Comparison of ENCODE assay signal across 30 cellular contexts in the genomic region with DNA sequence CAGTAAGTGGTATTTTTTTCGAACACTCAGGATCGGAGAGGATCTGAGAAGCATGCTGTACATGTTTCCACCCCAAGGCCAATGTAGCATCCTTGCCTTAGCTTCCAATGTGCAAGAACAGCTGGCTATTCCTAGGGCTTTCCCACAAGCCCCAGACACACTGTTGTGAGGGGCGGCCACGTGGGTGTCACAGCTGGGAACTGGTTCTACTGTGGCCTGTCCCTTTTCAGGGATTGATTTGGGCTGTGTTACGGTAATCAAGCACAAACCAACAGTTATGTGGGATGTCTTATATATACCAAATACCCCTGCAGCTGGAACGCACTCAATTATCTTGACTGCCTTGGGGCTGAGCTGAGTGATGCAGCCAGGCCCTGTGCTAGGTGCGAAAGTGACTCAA.
"Had no signal": no experiment of that assay in that cellular context is flagged by ENCODE, and none has a peak within 500 bp of the region (broad histone marks: within the 10 kb centered on the region; RNA-seq: fewer than 3 reads in every experiment).

No MANE protein-coding gene starts in this region.

- H3K4me1 ChIP-seq: pancreas, prostate gland had no signal

- H3K27me3 Mint-ChIP-seq: activated T-cell treated with anti-CD3 and anti-CD28 coated beads, Interleukin-2, amount 50 U/mL, for 24 hours; brain had no signal

- H3K4me3 ChIP-seq: ascending aorta, cardiac muscle cell, coronary artery, dorsolateral prefrontal cortex, gastrocnemius medialis, left lung, lower lobe of right lung, mucosa of descending colon, pancreas, prostate gland, spleen, stomach, thyroid gland, upper lobe of left lung, vagina had no signal

- H3K36me3 Mint-ChIP-seq: brain had no signal

- H3K27me3 ChIP-seq: ascending aorta, cardiac muscle cell, gastrocnemius medialis, left lung, pancreas, spleen, stomach, thyroid gland, upper lobe of left lung, vagina had no signal

- H3K9me3 ChIP-seq: ascending aorta, gastrocnemius medialis, left lung, lower lobe of right lung, mucosa of descending colon, pancreas, prostate gland, spleen, stomach, thyroid gland, upper lobe of left lung, vagina had no signal

- DNase-seq: activated CD4-positive, alpha-beta memory T cell treated with anti-CD3 and anti-CD28 coated beads, Interleukin-2, amount 10 ng/mL, durations not matched to agents 7 days and 5 days; activated CD4-positive, alpha-beta T cell treated with anti-CD3 and anti-CD28 coated beads, Interleukin-2, amount 10 ng/mL, durations not matched to agents 7 days and 5 days; activated CD4-positive, CD25-positive, alpha-beta regulatory T cell treated with anti-CD3 and anti-CD28 coated beads, Interleukin-2, amount 50 U/mL, for 72 hours; activated CD8-positive, alpha-beta memory T cell treated with anti-CD3 and anti-CD28 coated beads, Interleukin-2, amount 50 U/mL, for 48 hours; activated gamma-delta T cell; activated naive CD4-positive, alpha-beta T cell treated with anti-CD3 and anti-CD28 coated beads, Interleukin-2, amount 10 ng/mL, durations not matched to agents 7 days and 5 days; activated naive CD8-positive, alpha-beta T cell treated with anti-CD3 and anti-CD28 coated beads, Interleukin-2, amount 10 ng/mL, durations not matched to agents 7 days and 5 days; activated T-cell treated with anti-CD3 and anti-CD28 coated beads, Interleukin-2, amount 50 U/mL, for 24 hours; effector memory CD4-positive, alpha-beta T cell; gastrocnemius medialis; glutamatergic neuron; left lung; lower lobe of right lung; mucosa of descending colon; nucleus accumbens; pancreas; spleen; stomach; T1000; thyroid gland; upper lobe of left lung; WERI-Rb-1 had no signal

- H3K36me3 ChIP-seq: ascending aorta, cardiac muscle cell, gastrocnemius medialis, left lung, lower lobe of right lung, pancreas, prostate gland, spleen, stomach, thyroid gland, upper lobe of left lung, vagina, WERI-Rb-1 had no signal

- H3K27ac Mint-ChIP-seq: activated CD4-positive, alpha-beta memory T cell treated with anti-CD3 and anti-CD28 coated beads, Interleukin-2, amount 10 ng/mL, durations not matched to agents 7 days and 5 days; activated CD4-positive, alpha-beta T cell treated with anti-CD3 and anti-CD28 coated beads, Interleukin-2, amount 10 ng/mL, durations not matched to agents 7 days and 5 days; activated naive CD4-positive, alpha-beta T cell treated with anti-CD3 and anti-CD28 coated beads, Interleukin-2, amount 10 ng/mL, durations not matched to agents 7 days and 5 days; activated naive CD8-positive, alpha-beta T cell treated with anti-CD3 and anti-CD28 coated beads, Interleukin-2, amount 10 ng/mL, durations not matched to agents 7 days and 5 days; activated T-cell treated with anti-CD3 and anti-CD28 coated beads, Interleukin-2, amount 50 U/mL, for 24 hours; T-helper 1 cell treated with Interleukin-12 subunit alpha and Interleukin-12 subunit beta and Interleukin-4 antibody, amounts not matched to agents 30 μg/mL and 1 μg/mL, for 36 hours had no signal

- H3K27ac ChIP-seq: ascending aorta, cardiac muscle cell, coronary artery, dorsolateral prefrontal cortex, gastrocnemius medialis, left lung, lower lobe of right lung, pancreas, prostate gland, spleen, stomach, thyroid gland, upper lobe of left lung, vagina, WERI-Rb-1 had no signal

- H3K9me3 Mint-ChIP-seq: activated CD4-positive, alpha-beta memory T cell treated with anti-CD3 and anti-CD28 coated beads, Interleukin-2, amount 10 ng/mL, durations not matched to agents 7 days and 5 days; activated naive CD4-positive, alpha-beta T cell treated with anti-CD3 and anti-CD28 coated beads, Interleukin-2, amount 10 ng/mL, durations not matched to agents 7 days and 5 days had no signal

- H3K4me3 Mint-ChIP-seq: activated CD4-positive, alpha-beta memory T cell treated with anti-CD3 and anti-CD28 coated beads, Interleukin-2, amount 10 ng/mL, durations not matched to agents 7 days and 5 days; activated CD4-positive, alpha-beta T cell treated with anti-CD3 and anti-CD28 coated beads, Interleukin-2, amount 10 ng/mL, durations not matched to agents 7 days and 5 days; activated naive CD4-positive, alpha-beta T cell treated with anti-CD3 and anti-CD28 coated beads, Interleukin-2, amount 10 ng/mL, durations not matched to agents 7 days and 5 days; activated naive CD8-positive, alpha-beta T cell treated with anti-CD3 and anti-CD28 coated beads, Interleukin-2, amount 10 ng/mL, durations not matched to agents 7 days and 5 days; activated T-cell treated with anti-CD3 and anti-CD28 coated beads, Interleukin-2, amount 50 U/mL, for 24 hours; brain; T-helper 1 cell treated with Interleukin-12 subunit alpha and Interleukin-12 subunit beta and Interleukin-4 antibody, amounts not matched to agents 30 μg/mL and 1 μg/mL, for 36 hours had no signal

- ATAC-seq: gastrocnemius medialis, left lung, lower lobe of right lung, mucosa of descending colon, pancreas had no signal
